2 cellular contexts compared by ENCODE assay signal in the genomic region with DNA sequence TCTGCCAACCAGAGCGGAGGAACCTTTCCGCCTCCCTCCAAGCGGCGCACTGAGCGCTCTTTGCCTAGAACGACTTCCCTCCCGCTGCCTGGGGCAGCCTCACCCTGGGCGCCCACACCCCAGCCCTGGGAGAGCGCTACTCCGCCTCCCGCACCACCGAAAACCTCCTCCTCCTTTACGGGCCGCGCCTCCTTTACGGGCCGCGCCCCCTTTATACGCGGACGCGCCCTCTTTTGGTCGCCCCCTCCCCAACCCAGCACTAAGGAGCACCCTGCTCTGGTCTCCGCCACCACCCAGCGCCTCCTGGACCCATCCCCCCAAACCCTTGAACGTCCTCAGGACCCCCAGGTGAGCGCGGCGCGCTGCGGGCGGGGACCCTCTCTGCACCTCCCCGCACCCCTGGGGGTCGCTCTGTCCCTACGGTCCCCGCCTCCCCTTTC.
TF ChIP-seq lines count a peak whose summit lies in the region.

No MANE protein-coding gene starts in this region.

TF ChIP-seq in HEK293, 187 proteins besides CTCF, POLR2A, EP300 and RAD21 (continues in another document):
- TF ChIP-seq, protein P1, sequence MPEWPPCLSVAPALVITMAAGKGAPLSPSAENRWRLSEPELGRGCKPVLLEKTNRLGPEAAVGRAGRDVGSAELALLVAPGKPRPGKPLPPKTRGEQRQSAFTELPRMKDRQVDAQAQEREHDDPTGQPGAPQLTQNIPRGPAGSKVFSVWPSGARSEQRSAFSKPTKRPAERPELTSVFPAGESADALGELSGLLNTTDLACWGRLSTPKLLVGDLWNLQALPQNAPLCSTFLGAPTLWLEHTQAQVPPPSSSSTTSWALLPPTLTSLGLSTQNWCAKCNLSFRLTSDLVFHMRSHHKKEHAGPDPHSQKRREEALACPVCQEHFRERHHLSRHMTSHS (tag by site-specific recombination; IDR thresholded peaks at IDR 0.05), result no peak
- peak; percentile 85 for TF ChIP-seq ZNF223 (tag by site-specific recombination; IDR thresholded peaks at IDR 0.05)
- no peak for TF ChIP-seq ZNF501 (tag by site-specific recombination; IDR thresholded peaks at IDR 0.05)
- no peak for TF ChIP-seq ZNF302 (tag by site-specific recombination; IDR thresholded peaks at IDR 0.05; ENCODE audit: low read depth)
- TF ChIP-seq ZNF239 (tag by site-specific recombination; IDR thresholded peaks at IDR 0.05), result no peak
- TF ChIP-seq KLF16 (tag by site-specific recombination; IDR thresholded peaks at IDR 0.05), result peak; percentile 76
- no peak for TF ChIP-seq GLI2 (tag by site-specific recombination; IDR thresholded peaks at IDR 0.05; ENCODE audit: borderline replicate concordance, low read depth)
- TF ChIP-seq, protein P2, sequence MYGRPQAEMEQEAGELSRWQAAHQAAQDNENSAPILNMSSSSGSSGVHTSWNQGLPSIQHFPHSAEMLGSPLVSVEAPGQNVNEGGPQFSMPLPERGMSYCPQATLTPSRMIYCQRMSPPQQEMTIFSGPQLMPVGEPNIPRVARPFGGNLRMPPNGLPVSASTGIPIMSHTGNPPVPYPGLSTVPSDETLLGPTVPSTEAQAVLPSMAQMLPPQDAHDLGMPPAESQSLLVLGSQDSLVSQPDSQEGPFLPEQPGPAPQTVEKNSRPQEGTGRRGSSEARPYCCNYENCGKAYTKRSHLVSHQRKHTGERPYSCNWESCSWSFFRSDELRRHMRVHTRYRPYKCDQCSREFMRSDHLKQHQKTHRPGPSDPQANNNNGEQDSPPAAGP (tag by site-specific recombination; IDR thresholded peaks at IDR 0.05), result peak; percentile 80; the same call in 1 of the 2 replicates
- TF ChIP-seq ZNF138 (tag by site-specific recombination; IDR thresholded peaks at IDR 0.05; ENCODE audit: borderline replicate concordance), result no peak
- no peak for TF ChIP-seq ZNF561 (tag by site-specific recombination; IDR thresholded peaks at IDR 0.05; ENCODE audit: borderline replicate concordance)
- TF ChIP-seq ZNF266 (tag by site-specific recombination; IDR thresholded peaks at IDR 0.05; ENCODE audit: low read depth), result no peak
- TF ChIP-seq ZBTB26 (tag by site-specific recombination; optimal IDR thresholded peaks at IDR 0.05), result peak; percentile 76
- TF ChIP-seq YY2 (tag by site-specific recombination; IDR thresholded peaks at IDR 0.05), result no peak
- TF ChIP-seq ZNF175 (tag by site-specific recombination; IDR thresholded peaks at IDR 0.05), result no peak
- TF ChIP-seq, protein P3, sequence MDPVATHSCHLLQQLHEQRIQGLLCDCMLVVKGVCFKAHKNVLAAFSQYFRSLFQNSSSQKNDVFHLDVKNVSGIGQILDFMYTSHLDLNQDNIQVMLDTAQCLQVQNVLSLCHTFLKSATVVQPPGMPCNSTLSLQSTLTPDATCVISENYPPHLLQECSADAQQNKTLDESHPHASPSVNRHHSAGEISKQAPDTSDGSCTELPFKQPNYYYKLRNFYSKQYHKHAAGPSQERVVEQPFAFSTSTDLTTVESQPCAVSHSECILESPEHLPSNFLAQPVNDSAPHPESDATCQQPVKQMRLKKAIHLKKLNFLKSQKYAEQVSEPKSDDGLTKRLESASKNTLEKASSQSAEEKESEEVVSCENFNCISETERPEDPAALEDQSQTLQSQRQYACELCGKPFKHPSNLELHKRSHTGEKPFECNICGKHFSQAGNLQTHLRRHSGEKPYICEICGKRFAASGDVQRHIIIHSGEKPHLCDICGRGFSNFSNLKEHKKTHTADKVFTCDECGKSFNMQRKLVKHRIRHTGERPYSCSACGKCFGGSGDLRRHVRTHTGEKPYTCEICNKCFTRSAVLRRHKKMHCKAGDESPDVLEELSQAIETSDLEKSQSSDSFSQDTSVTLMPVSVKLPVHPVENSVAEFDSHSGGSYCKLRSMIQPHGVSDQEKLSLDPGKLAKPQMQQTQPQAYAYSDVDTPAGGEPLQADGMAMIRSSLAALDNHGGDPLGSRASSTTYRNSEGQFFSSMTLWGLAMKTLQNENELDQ (tag by site-specific recombination; IDR thresholded peaks at IDR 0.05; ENCODE audit: low read depth), result no peak
- TF ChIP-seq TCF7L2 (IDR thresholded peaks at IDR 0.05; ENCODE audit: borderline replicate concordance, low read depth, low read length), result no peak
- no peak for TF ChIP-seq ZNF677 (tag by site-specific recombination; IDR thresholded peaks at IDR 0.05)
- TF ChIP-seq ZNF133 (tag by site-specific recombination; IDR thresholded peaks at IDR 0.05), result no peak
- TF ChIP-seq, protein P4, sequence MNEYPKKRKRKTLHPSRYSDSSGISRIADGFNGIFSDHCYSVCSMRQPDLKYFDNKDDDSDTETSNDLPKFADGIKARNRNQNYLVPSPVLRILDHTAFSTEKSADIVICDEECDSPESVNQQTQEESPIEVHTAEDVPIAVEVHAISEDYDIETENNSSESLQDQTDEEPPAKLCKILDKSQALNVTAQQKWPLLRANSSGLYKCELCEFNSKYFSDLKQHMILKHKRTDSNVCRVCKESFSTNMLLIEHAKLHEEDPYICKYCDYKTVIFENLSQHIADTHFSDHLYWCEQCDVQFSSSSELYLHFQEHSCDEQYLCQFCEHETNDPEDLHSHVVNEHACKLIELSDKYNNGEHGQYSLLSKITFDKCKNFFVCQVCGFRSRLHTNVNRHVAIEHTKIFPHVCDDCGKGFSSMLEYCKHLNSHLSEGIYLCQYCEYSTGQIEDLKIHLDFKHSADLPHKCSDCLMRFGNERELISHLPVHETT (tag by site-specific recombination; IDR thresholded peaks at IDR 0.05), result no peak
- TF ChIP-seq ZNF362 (tag by site-specific recombination; IDR thresholded peaks at IDR 0.05), result no peak
- TF ChIP-seq ZBTB7A (tag by site-specific recombination; IDR thresholded peaks at IDR 0.05; ENCODE audit: low read depth), result peak; percentile 70
- no peak for TF ChIP-seq MEIS1 (CRISPR knock-in tag; IDR thresholded peaks at IDR 0.05; ENCODE audit: borderline replicate concordance)

TF ChIP-seq in SK-N-SH, 30 proteins besides CTCF, POLR2A, EP300 and RAD21 (continued from another document):
- no peak for TF ChIP-seq EZH2phosphoT487 (IDR thresholded peaks at IDR 0.05; ENCODE audit: borderline replicate concordance, low read depth)
- TF ChIP-seq USF2 (IDR thresholded peaks at IDR 0.05; ENCODE audit: borderline replicate concordance, low read depth, low read length), result no peak
- no peak for TF ChIP-seq PBX3 (IDR thresholded peaks at IDR 0.05)
